ENCODE assay signal across 1 cellular context in the genomic region with DNA sequence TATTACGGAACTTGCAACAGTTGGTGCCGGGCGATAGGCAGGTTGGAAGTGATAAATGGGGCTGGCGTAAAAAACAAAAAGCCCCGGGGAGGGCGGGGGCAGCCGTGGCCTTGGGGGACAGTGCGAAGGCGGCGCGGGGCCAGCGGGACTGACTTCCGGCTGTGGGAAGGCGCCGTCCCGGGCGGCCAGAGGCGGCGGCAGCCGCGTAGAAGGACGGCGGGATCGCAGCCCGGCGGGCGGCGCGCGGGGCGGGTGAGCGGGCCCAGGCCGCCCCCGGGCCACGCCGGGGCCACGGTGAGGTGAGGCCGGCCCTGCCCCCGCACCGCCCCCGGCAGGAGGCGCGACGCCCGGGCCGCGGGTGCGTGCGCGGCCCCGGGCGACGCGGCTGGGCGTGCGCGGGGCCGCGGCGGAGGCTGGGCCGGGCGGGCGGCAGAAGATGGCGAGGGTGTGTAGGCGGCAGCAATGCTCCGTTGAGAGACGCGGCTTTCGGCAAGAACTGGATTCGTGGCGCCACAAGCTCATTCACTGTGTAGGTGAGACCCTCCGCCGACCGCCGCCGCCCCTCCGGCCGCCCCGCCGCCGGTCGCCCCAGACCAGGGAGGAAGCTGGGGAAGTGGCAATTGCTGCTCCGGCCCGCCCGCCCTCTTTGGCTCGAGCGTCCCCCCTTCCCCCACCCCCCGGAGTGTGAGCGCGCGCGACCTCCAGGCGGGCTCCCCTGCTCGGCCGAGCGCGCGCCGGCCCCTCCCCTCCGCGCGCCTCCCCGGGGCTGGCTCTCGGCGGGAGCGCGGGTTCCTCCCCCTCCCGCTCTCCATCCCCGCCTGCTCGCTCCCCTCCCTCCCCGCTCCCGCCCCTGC.
TF ChIP-seq lines count a peak whose summit lies in the region.

A gene (plus strand): TSS at position 432 of the 854 bp plus-strand sequence. CDS start 116,760 bp downstream, outside the sequence.

TF ChIP-seq in HepG2, 621 proteins besides CTCF, POLR2A, EP300 and RAD21 (continued from another document):
- TF ChIP-seq ZNF329 (CRISPR knock-in tag; IDR thresholded peaks at IDR 0.05; ENCODE audit: low read depth), result peak; percentile 40; the same call in 1 of the 2 replicates
- TF ChIP-seq, protein P1, sequence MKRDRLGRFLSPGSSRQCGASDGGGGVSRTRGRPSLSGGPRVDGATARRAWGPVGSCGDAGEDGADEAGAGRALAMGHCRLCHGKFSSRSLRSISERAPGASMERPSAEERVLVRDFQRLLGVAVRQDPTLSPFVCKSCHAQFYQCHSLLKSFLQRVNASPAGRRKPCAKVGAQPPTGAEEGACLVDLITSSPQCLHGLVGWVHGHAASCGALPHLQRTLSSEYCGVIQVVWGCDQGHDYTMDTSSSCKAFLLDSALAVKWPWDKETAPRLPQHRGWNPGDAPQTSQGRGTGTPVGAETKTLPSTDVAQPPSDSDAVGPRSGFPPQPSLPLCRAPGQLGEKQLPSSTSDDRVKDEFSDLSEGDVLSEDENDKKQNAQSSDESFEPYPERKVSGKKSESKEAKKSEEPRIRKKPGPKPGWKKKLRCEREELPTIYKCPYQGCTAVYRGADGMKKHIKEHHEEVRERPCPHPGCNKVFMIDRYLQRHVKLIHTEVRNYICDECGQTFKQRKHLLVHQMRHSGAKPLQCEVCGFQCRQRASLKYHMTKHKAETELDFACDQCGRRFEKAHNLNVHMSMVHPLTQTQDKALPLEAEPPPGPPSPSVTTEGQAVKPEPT (CRISPR knock-in tag; IDR thresholded peaks at IDR 0.05; ENCODE audit: low read depth), result no peak
- TF ChIP-seq KMT2B (CRISPR knock-in tag; IDR thresholded peaks at IDR 0.05), result peak; percentile 14; the same call in 1 of the 2 replicates
- 0 out of 2 replicates have a peak, but pooled peaks have one; percentile 53 for TF ChIP-seq ZNF446 (CRISPR knock-in tag; IDR thresholded peaks at IDR 0.05)
- TF ChIP-seq MAZ (IDR thresholded peaks at IDR 0.05; ENCODE audit: borderline replicate concordance, low read depth, low read length), result peak; percentile 82
- TF ChIP-seq MAZ (CRISPR knock-in tag; IDR thresholded peaks at IDR 0.05; ENCODE audit: low read depth), result no peak
- peak; percentile 27; the same call in 1 of the 2 replicates for TF ChIP-seq TBX2 (CRISPR knock-in tag; IDR thresholded peaks at IDR 0.05; ENCODE audit: borderline replicate concordance)
- no peak for TF ChIP-seq HNRNPL (IDR thresholded peaks at IDR 0.05; ENCODE audit: low read depth, low read length)
- TF ChIP-seq, protein P2, sequence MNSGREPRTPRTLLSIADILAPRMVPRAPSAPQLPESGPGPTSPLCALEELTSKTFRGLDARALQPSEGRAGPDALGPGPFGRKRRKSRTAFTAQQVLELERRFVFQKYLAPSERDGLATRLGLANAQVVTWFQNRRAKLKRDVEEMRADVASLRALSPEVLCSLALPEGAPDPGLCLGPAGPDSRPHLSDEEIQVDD (CRISPR knock-in tag; IDR thresholded peaks at IDR 0.05; ENCODE audit: borderline replicate concordance), result no peak
- no peak; the same call in 1 of the 2 replicates for TF ChIP-seq RARA (CRISPR knock-in tag; IDR thresholded peaks at IDR 0.05)
- no peak for TF ChIP-seq ZNF460 (CRISPR knock-in tag; IDR thresholded peaks at IDR 0.05; ENCODE audit: borderline replicate concordance)
- TF ChIP-seq, protein P3, sequence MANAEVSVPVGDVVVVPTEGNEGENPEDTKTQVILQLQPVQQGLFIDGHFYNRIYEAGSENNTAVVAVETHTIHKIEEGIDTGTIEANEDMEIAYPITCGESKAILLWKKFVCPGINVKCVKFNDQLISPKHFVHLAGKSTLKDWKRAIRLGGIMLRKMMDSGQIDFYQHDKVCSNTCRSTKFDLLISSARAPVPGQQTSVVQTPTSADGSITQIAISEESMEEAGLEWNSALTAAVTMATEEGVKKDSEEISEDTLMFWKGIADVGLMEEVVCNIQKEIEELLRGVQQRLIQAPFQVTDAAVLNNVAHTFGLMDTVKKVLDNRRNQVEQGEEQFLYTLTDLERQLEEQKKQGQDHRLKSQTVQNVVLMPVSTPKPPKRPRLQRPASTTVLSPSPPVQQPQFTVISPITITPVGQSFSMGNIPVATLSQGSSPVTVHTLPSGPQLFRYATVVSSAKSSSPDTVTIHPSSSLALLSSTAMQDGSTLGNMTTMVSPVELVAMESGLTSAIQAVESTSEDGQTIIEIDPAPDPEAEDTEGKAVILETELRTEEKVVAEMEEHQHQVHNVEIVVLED (CRISPR knock-in tag; IDR thresholded peaks at IDR 0.05; ENCODE audit: borderline replicate concordance), result peak; percentile 78
- TF ChIP-seq EED (CRISPR knock-in tag; IDR thresholded peaks at IDR 0.05), result no peak
- no peak for TF ChIP-seq ZNF839 (CRISPR knock-in tag; IDR thresholded peaks at IDR 0.05; ENCODE audit: borderline replicate concordance)
- no peak for TF ChIP-seq BORCS8-MEF2B (CRISPR knock-in tag; IDR thresholded peaks at IDR 0.05)
- TF ChIP-seq, protein P4, sequence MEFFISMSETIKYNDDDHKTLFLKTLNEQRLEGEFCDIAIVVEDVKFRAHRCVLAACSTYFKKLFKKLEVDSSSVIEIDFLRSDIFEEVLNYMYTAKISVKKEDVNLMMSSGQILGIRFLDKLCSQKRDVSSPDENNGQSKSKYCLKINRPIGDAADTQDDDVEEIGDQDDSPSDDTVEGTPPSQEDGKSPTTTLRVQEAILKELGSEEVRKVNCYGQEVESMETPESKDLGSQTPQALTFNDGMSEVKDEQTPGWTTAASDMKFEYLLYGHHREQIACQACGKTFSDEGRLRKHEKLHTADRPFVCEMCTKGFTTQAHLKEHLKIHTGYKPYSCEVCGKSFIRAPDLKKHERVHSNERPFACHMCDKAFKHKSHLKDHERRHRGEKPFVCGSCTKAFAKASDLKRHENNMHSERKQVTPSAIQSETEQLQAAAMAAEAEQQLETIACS (CRISPR knock-in tag; IDR thresholded peaks at IDR 0.05), result peak; percentile 89
- peak; percentile 70 for TF ChIP-seq GABPB1 (CRISPR knock-in tag; IDR thresholded peaks at IDR 0.05)
- peak; percentile 64 for TF ChIP-seq TAF1 (CRISPR knock-in tag; IDR thresholded peaks at IDR 0.05)
- TF ChIP-seq, protein P5, sequence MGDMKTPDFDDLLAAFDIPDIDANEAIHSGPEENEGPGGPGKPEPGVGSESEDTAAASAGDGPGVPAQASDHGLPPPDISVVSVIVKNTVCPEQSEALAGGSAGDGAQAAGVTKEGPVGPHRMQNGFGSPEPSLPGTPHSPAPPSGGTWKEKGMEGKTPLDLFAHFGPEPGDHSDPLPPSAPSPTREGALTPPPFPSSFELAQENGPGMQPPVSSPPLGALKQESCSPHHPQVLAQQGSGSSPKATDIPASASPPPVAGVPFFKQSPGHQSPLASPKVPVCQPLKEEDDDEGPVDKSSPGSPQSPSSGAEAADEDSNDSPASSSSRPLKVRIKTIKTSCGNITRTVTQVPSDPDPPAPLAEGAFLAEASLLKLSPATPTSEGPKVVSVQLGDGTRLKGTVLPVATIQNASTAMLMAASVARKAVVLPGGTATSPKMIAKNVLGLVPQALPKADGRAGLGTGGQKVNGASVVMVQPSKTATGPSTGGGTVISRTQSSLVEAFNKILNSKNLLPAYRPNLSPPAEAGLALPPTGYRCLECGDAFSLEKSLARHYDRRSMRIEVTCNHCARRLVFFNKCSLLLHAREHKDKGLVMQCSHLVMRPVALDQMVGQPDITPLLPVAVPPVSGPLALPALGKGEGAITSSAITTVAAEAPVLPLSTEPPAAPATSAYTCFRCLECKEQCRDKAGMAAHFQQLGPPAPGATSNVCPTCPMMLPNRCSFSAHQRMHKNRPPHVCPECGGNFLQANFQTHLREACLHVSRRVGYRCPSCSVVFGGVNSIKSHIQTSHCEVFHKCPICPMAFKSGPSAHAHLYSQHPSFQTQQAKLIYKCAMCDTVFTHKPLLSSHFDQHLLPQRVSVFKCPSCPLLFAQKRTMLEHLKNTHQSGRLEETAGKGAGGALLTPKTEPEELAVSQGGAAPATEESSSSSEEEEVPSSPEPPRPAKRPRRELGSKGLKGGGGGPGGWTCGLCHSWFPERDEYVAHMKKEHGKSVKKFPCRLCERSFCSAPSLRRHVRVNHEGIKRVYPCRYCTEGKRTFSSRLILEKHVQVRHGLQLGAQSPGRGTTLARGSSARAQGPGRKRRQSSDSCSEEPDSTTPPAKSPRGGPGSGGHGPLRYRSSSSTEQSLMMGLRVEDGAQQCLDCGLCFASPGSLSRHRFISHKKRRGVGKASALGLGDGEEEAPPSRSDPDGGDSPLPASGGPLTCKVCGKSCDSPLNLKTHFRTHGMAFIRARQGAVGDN (CRISPR knock-in tag; IDR thresholded peaks at IDR 0.05), result 0 out of 2 replicates have a peak, but pooled peaks have one; percentile 0
- TF ChIP-seq, protein P6, sequence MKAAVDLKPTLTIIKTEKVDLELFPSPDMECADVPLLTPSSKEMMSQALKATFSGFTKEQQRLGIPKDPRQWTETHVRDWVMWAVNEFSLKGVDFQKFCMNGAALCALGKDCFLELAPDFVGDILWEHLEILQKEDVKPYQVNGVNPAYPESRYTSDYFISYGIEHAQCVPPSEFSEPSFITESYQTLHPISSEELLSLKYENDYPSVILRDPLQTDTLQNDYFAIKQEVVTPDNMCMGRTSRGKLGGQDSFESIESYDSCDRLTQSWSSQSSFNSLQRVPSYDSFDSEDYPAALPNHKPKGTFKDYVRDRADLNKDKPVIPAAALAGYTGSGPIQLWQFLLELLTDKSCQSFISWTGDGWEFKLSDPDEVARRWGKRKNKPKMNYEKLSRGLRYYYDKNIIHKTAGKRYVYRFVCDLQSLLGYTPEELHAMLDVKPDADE (CRISPR knock-in tag; IDR thresholded peaks at IDR 0.05), result no peak
- no peak for TF ChIP-seq ARID2 (CRISPR knock-in tag; IDR thresholded peaks at IDR 0.05; ENCODE audit: borderline replicate concordance)
- TF ChIP-seq ZNF644 (CRISPR knock-in tag; IDR thresholded peaks at IDR 0.05; ENCODE audit: low read depth), result no peak
- no peak for TF ChIP-seq TOE1 (CRISPR knock-in tag; IDR thresholded peaks at IDR 0.05)
- no peak for TF ChIP-seq WIZ (CRISPR knock-in tag; IDR thresholded peaks at IDR 0.05)
